Comparison of ENCODE assay signal across 16 cellular contexts in genomic region chr17:81414751-81415516, GRCh38.
"Had no signal": no experiment of that assay in that cellular context is flagged by ENCODE, and none has a peak within 500 bp of the region (broad histone marks: within the 10 kb centered on the region; RNA-seq: fewer than 3 reads in every experiment).

No MANE protein-coding gene starts in this region.

- H3K27me3 Mint-ChIP-seq: progenitor cell of endocrine pancreas, type B pancreatic cell had no signal

- DNase-seq: activated CD4-positive, alpha-beta T cell treated with anti-CD3 and anti-CD28 coated beads for 1 hour; activated CD4-positive, alpha-beta T cell treated with anti-CD3 and anti-CD28 coated beads, Interleukin-2, amount 50 U/mL, for 4 hours; activated naive CD4-positive, alpha-beta T cell treated with anti-CD3 and anti-CD28 coated beads, Interleukin-2, amount 50 U/mL, for 16 hours; activated T-cell treated with anti-CD3 and anti-CD28 coated beads, Interleukin-2, amount 50 U/mL, for 1 hour; dermis blood vessel endothelial cell; head of caudate nucleus; nephron progenitor cell; stimulated activated CD4-positive, alpha-beta T cell treated with anti-CD3 and anti-CD28 coated beads, Interleukin-15, amount 100 ng/mL, for 24 hours; stimulated activated CD4-positive, alpha-beta T cell treated with anti-CD3 and anti-CD28 coated beads, Interleukin-4, amount 100 ng/mL, for 1 hour; stimulated activated naive CD4-positive, alpha-beta T cell treated with Interleukin-2 at 50 U/mL for 16 hours had no signal

- H3K9me3 Mint-ChIP-seq: nephron progenitor cell, type B pancreatic cell had no signal

- H3K4me3 ChIP-seq: right atrium auricular region, suprapubic skin had no signal

- H3K27ac Mint-ChIP-seq: nephron progenitor cell had no signal

- H3K9me3 ChIP-seq: right atrium auricular region, suprapubic skin had no signal

- H3K36me3 ChIP-seq: right atrium auricular region, suprapubic skin had no signal

- H3K4me3 Mint-ChIP-seq: nephron progenitor cell had no signal

- H3K36me3 Mint-ChIP-seq: type B pancreatic cell had no signal

- H3K27me3 ChIP-seq: right atrium auricular region, suprapubic skin had no signal

- H3K27ac ChIP-seq: epithelial cell of prostate, right atrium auricular region, suprapubic skin, VCaP had no signal
